ENCODE assay signal across 1 cellular context in genomic region chr22:38435010-38435409, GRCh38.
TF ChIP-seq lines count a peak whose summit lies in the region.

No MANE protein-coding gene starts in this region.

TF ChIP-seq in HepG2, 621 proteins besides CTCF, POLR2A, EP300 and RAD21:
- no peak for TF ChIP-seq REXO4 (CRISPR knock-in tag; IDR thresholded peaks at IDR 0.05; ENCODE audit: borderline replicate concordance)
- TF ChIP-seq ZKSCAN8 (CRISPR knock-in tag; IDR thresholded peaks at IDR 0.05; ENCODE audit: borderline replicate concordance) = no peak
- no peak for TF ChIP-seq ZNF317 (CRISPR knock-in tag; IDR thresholded peaks at IDR 0.05)
- no peak for TF ChIP-seq ZNF44 (CRISPR knock-in tag; IDR thresholded peaks at IDR 0.05)
- TF ChIP-seq ISX (CRISPR knock-in tag; conservative IDR thresholded peaks at IDR 0.05) = no peak
- TF ChIP-seq STAG1 (CRISPR knock-in tag; IDR thresholded peaks at IDR 0.05) = peak; percentile 13; the same call in 1 of the 2 replicates
- no peak for TF ChIP-seq ZNF7 (CRISPR knock-in tag; IDR thresholded peaks at IDR 0.05)
